ENCODE assay signal across 13 cellular contexts in the genomic region with DNA sequence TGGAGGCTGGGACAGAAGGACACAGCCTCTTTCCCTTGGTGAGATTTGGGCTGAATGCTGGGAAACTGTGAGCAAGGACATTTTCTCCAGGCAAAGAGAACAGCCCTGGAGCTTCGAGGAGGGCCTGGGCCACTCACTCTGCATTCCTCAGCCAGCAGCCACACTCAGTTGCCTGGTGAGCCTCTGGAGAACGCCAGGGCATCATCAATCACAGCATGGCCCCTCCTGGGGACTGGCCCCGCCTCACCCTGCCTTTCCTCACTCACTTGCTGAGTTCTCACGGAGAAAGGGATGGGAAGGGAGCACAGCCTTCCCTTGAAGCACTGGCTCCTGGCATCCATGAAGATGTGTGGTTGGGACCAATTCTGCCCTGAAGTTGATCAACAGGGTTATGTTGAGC. TPM values are rescaled to one million over a fixed set of nuclear protein-coding genes. Genes with fewer than 3 reads are reported as not detected.
"Had no signal": no experiment of that assay in that cellular context is flagged by ENCODE, and none has a peak within 500 bp of the region (broad histone marks: within the 10 kb centered on the region; RNA-seq: fewer than 3 reads in every experiment).

No MANE protein-coding gene starts in this region.

- H3K4me3 Mint-ChIP-seq: activated T-helper 17 cell treated with anti-CD3 and anti-CD28 coated beads, Interleukin-2, amount 50 U/mL, for 72 hours had no signal

- H3K4me3 ChIP-seq: left ventricle myocardium inferior, ovary, uterus had no signal

- H3K27ac Mint-ChIP-seq: activated T-helper 17 cell treated with anti-CD3 and anti-CD28 coated beads, Interleukin-2, amount 50 U/mL, for 72 hours had no signal

- H3K36me3 ChIP-seq: left ventricle myocardium inferior, ovary, uterus had no signal

- H3K4me1 Mint-ChIP-seq: activated T-helper 17 cell treated with anti-CD3 and anti-CD28 coated beads, Interleukin-2, amount 50 U/mL, for 72 hours had no signal

- ATAC-seq: activated T-helper 17 cell treated with anti-CD3 and anti-CD28 coated beads, Interleukin-2, amount 50 U/mL, for 72 hours had no signal

- H3K9me3 Mint-ChIP-seq: activated T-helper 17 cell treated with anti-CD3 and anti-CD28 coated beads, Interleukin-2, amount 50 U/mL, for 72 hours had no signal

- H3K4me1 ChIP-seq: left ventricle myocardium inferior had no signal

- H3K27ac ChIP-seq: left ventricle myocardium inferior, ovary had no signal

- H3K27me3 ChIP-seq: ovary, uterus had no signal

- DNase-seq: activated naive CD4-positive, alpha-beta T cell treated with Interleukin-2 at 50 U/mL for 16 hours; cerebellar nuclear complex; erythroblast; kidney; left ventricle myocardium inferior; mesenchymal stem cell; ovary; stimulated activated CD4-positive, alpha-beta T cell treated with anti-CD3 and anti-CD28 coated beads, Interleukin-12 subunit alpha, Interleukin-12 subunit beta, amount 100 ng/mL, for 4 hours; stimulated activated CD4-positive, alpha-beta T cell treated with anti-CD3 and anti-CD28 coated beads, Interleukin-2, amount 100 ng/mL, for 24 hours; uterus had no signal

- H3K9me3 ChIP-seq: left ventricle myocardium inferior, ovary, uterus had no signal

RNA-seq across cellular contexts. Expression of a gene that starts 55.0 kb away (rescaled TPM):
- total RNA-seq: activated CD8-positive, alpha-beta memory T cell treated with anti-CD3 and anti-CD28 coated beads for 36 hours; activated T-helper 17 cell treated with anti-CD3 and anti-CD28 coated beads, Interleukin-2, amount 50 U/mL, for 72 hours had no signal
- polyA plus RNA-seq: neural cell had no signal
